In genomic region chr20:62301773-62302340, GRCh38 we compare ENCODE assay signal across 8 cellular contexts. TPM values are rescaled to one million over a fixed set of nuclear protein-coding genes. Genes with fewer than 3 reads are reported as not detected.
DNase-seq lines count a peak whose midpoint lies in the region; ATAC-seq and TF ChIP-seq lines count a peak whose summit lies in the region.

No MANE protein-coding gene starts in this region.

- H3K36me3 Mint-ChIP-seq in GM23338 (ENCODE audit: low read depth): peaks cover 34% of the 10 kb centered on the region
- peaks cover 28% of the 10 kb centered on the region for H3K36me3 Mint-ChIP-seq in activated T-helper 2 cell treated with anti-CD3 and anti-CD28 coated beads, Interferon-gamma antibody, Interleukin-2, Interleukin-4, amounts not matched to agents 10 μg/mL and 5 μg/mL and 100 μg/mL, durations not matched to agents 14 hours and 24 hours and 36 hours (ENCODE audit: low read depth)
- peaks cover 5% of the 10 kb centered on the region for H3K36me3 Mint-ChIP-seq in natural killer cell treated with Interleukin-12 subunit alpha and Interleukin-12 subunit beta and Interleukin-15 and Interleukin-18, amount 100 ng/mL, for 72 hours

- no peaks in the 10 kb centered on the region for H3K27me3 ChIP-seq in GM23338 (ENCODE audit: insufficient read depth)

- H3K79me2 ChIP-seq in GM23338 (replicated peaks; ENCODE audit: insufficient read depth): peaks cover 32% of the 10 kb centered on the region

- no peaks in the 10 kb centered on the region for H3K9me2 ChIP-seq in GM23338 (ENCODE audit: insufficient read depth)

- H3K9me3 Mint-ChIP-seq in GM23338: peaks cover 6% of the 10 kb centered on the region; the same call in 2 of the 3 replicates
- H3K9me3 Mint-ChIP-seq in activated T-helper 2 cell treated with anti-CD3 and anti-CD28 coated beads, Interferon-gamma antibody, Interleukin-2, Interleukin-4, amounts not matched to agents 10 μg/mL and 5 μg/mL and 100 μg/mL, durations not matched to agents 14 hours and 24 hours and 36 hours: no peaks in the 10 kb centered on the region
- H3K9me3 Mint-ChIP-seq in natural killer cell treated with Interleukin-12 subunit alpha and Interleukin-12 subunit beta and Interleukin-15 and Interleukin-18, amount 100 ng/mL, for 72 hours: no peaks in the 10 kb centered on the region

- H3K4me3 ChIP-seq in GM23338: peak overlapping the region; percentile 94
- peak overlapping the region; percentile 82 for H3K4me3 ChIP-seq in fibroblast of the aortic adventitia (ENCODE audit: low read depth, low read length)

- H3K4me1 Mint-ChIP-seq in GM23338: peaks cover 19% of the 10 kb centered on the region
- peaks cover 13% of the 10 kb centered on the region for H3K4me1 Mint-ChIP-seq in activated T-helper 2 cell treated with anti-CD3 and anti-CD28 coated beads, Interferon-gamma antibody, Interleukin-2, Interleukin-4, amounts not matched to agents 10 μg/mL and 5 μg/mL and 100 μg/mL, durations not matched to agents 14 hours and 24 hours and 36 hours (ENCODE audit: low read depth)
- H3K4me1 Mint-ChIP-seq in natural killer cell treated with Interleukin-12 subunit alpha and Interleukin-12 subunit beta and Interleukin-15 and Interleukin-18, amount 100 ng/mL, for 72 hours (ENCODE audit: low read depth in 2 of 2): peaks cover 20 to 32% of the 10 kb centered on the region in 2 donors

- DNase-seq in DMS153 (lab: John Stamatoyannopoulos, UW) (peak; percentile 85), GM23338 (ENCODE audit: low spot score) (peak; percentile 96), RPMI8226 (peak; percentile 96), fibroblast of the aortic adventitia (ENCODE audit: low read depth) (peak; percentile 90)
- DNase-seq in activated T-helper 2 cell treated with anti-CD3 and anti-CD28 coated beads, Interferon-gamma antibody, Interleukin-2, Interleukin-4, amounts not matched to agents 10 μg/mL and 5 μg/mL and 100 μg/mL, durations not matched to agents 14 hours and 24 hours and 36 hours (ENCODE audit: low spot score): peak; percentile 86
- peak; percentile 94 for DNase-seq in natural killer cell treated with Interleukin-12 subunit alpha and Interleukin-12 subunit beta and Interleukin-15 and Interleukin-18, amount 100 ng/mL, for 72 hours (ENCODE audit: low spot score)
- peak; percentile 70 to 81 (median 78) for DNase-seq in stimulated activated naive CD4-positive, alpha-beta T cell (lab: John Stamatoyannopoulos, UW)

- peaks cover 34% of the 10 kb centered on the region for H3F3A ChIP-seq in GM23338 (replicated peaks; ENCODE audit: low read depth)

- TF ChIP-seq CTCF in GM23338 (conservative IDR thresholded peaks at IDR 0.05; ENCODE audit: low read depth in 2 of 2) (peak; percentile 69 to 80), LNCAP (IDR thresholded peaks at IDR 0.05) (peak; percentile 85), fibroblast of the aortic adventitia (IDR thresholded peaks at IDR 0.05; ENCODE audit: insufficient read depth, low read length) (peak; percentile 93)

- ATAC-seq in GM23338: peak; percentile 53
- ATAC-seq in natural killer cell treated with Interleukin-12 subunit alpha and Interleukin-12 subunit beta and Interleukin-15 and Interleukin-18, amount 100 ng/mL, for 72 hours: peak; percentile 63 to 76

- H3K27me3 Mint-ChIP-seq in GM23338 (ENCODE audit: insufficient read depth, low read depth, poor library complexity): peaks cover 25% of the 10 kb centered on the region
- no peaks in the 10 kb centered on the region for H3K27me3 Mint-ChIP-seq in activated T-helper 2 cell treated with anti-CD3 and anti-CD28 coated beads, Interferon-gamma antibody, Interleukin-2, Interleukin-4, amounts not matched to agents 10 μg/mL and 5 μg/mL and 100 μg/mL, durations not matched to agents 14 hours and 24 hours and 36 hours (ENCODE audit: low read depth)
- H3K27me3 Mint-ChIP-seq in natural killer cell treated with Interleukin-12 subunit alpha and Interleukin-12 subunit beta and Interleukin-15 and Interleukin-18, amount 100 ng/mL, for 72 hours: no peaks in the 10 kb centered on the region

- H3K4me2 ChIP-seq in GM23338: peak overlapping the region; percentile 86; the same call in 1 of the 2 replicates

- peak overlapping the region; percentile 83 for H3K27ac Mint-ChIP-seq in GM23338
- H3K27ac Mint-ChIP-seq in activated T-helper 2 cell treated with anti-CD3 and anti-CD28 coated beads, Interferon-gamma antibody, Interleukin-2, Interleukin-4, amounts not matched to agents 10 μg/mL and 5 μg/mL and 100 μg/mL, durations not matched to agents 14 hours and 24 hours and 36 hours: peak overlapping the region; percentile 99
- peak overlapping the region; percentile 100 for H3K27ac Mint-ChIP-seq in natural killer cell treated with Interleukin-12 subunit alpha and Interleukin-12 subunit beta and Interleukin-15 and Interleukin-18, amount 100 ng/mL, for 72 hours

- no peak overlapping the region for H2AFZ ChIP-seq in GM23338

- H3K4me1 ChIP-seq in GM23338 (ENCODE audit: insufficient read depth): peaks cover 14% of the 10 kb centered on the region; the same call in 1 of the 2 replicates

- peaks cover 16% of the 10 kb centered on the region for H4K20me1 ChIP-seq in GM23338 (replicated peaks; ENCODE audit: insufficient read depth)

- peak overlapping the region; percentile 84; the same call in 1 of the 2 replicates for H3K27ac ChIP-seq in GM23338 (ENCODE audit: low read depth)

- H3K36me3 ChIP-seq in GM23338 (ENCODE audit: insufficient read depth): peaks cover 3% of the 10 kb centered on the region; the same call in 1 of the 2 replicates

- peak overlapping the region; percentile 74 for H3K4me3 Mint-ChIP-seq in GM23338
- peak overlapping the region; percentile 93 for H3K4me3 Mint-ChIP-seq in activated T-helper 2 cell treated with anti-CD3 and anti-CD28 coated beads, Interferon-gamma antibody, Interleukin-2, Interleukin-4, amounts not matched to agents 10 μg/mL and 5 μg/mL and 100 μg/mL, durations not matched to agents 14 hours and 24 hours and 36 hours (ENCODE audit: low read depth)
- H3K4me3 Mint-ChIP-seq in natural killer cell treated with Interleukin-12 subunit alpha and Interleukin-12 subunit beta and Interleukin-15 and Interleukin-18, amount 100 ng/mL, for 72 hours: peak overlapping the region; percentile 98

- intact Hi-C loops in activated T-helper 2 cell treated with anti-CD3 and anti-CD28 coated beads, Interferon-gamma antibody, Interleukin-2, Interleukin-4, amounts not matched to agents 10 μg/mL and 5 μg/mL and 100 μg/mL, durations not matched to agents 14 hours and 24 hours and 36 hours (cut with micrococcal nuclease): loop anchor here (1.0 to 5.0 kb wide), 10 partner anchors 64 to 490 kb away; partner anchors contain the start of genes LSM14B, OSBPL2, PSMA7 and SS18L1

RNA-seq across cellular contexts. Expression of gene ADRM1, which starts 0.9 kb away (rescaled TPM):
- 223 and 243 TPM in 2 replicates for total RNA-seq in GM23338 (2014; rRNA removed; shearing (Covaris generic))
- 206 and 224 TPM in 2 replicates for polyA plus RNA-seq in GM23338 (2016; fragmentation: Nextera tagmentation; extraction: Ambion mirVana)
- 152 and 171 TPM in 2 replicates for total RNA-seq in activated T-helper 2 cell treated with anti-CD3 and anti-CD28 coated beads, Interferon-gamma antibody, Interleukin-2, Interleukin-4, amounts not matched to agents 10 μg/mL and 5 μg/mL and 100 μg/mL, durations not matched to agents 14 hours and 24 hours and 36 hours
- 73.8 and 81.3 TPM in 2 replicates for total RNA-seq in fibroblast of the aortic adventitia (ENCODE audit: low replicate concordance)
- total RNA-seq in natural killer cell treated with Interleukin-12 subunit alpha and Interleukin-12 subunit beta and Interleukin-15 and Interleukin-18, amount 100 ng/mL, for 72 hours: 100 to 1,000 TPM; 171 to 178 TPM

Comparison
In these comparisons a context has a peak if more than half of its experiments do, and no peak if none do; other contexts are left out.
1. Peak in every context shown above with its lines: DNase-seq, ATAC-seq, H3K4me3 ChIP-seq and H3K27ac ChIP-seq.